8 cellular contexts compared by ENCODE assay signal in genomic region chr9:107172160-107172978, GRCh38.
A peak's percentile ranks its signal among the peaks of the same experiment; 100 is the strongest.
DNase-seq lines count a peak whose midpoint lies in the region; ATAC-seq, FAIRE-seq and TF ChIP-seq lines count a peak whose summit lies in the region.

No MANE protein-coding gene starts in this region.

- H3K27me3 Mint-ChIP-seq in GM23338 (ENCODE audit: insufficient read depth, low read depth, poor library complexity) (peaks cover 4% of the 10 kb centered on the region), osteocyte (ENCODE audit: unreplicated experiment) (no peaks in the 10 kb centered on the region)

- H3K9me2 ChIP-seq in GM23338 (ENCODE audit: insufficient read depth) (no peaks in the 10 kb centered on the region), Karpas-422 (replicated peaks; ENCODE audit: insufficient read depth, low read length) (no peaks in the 10 kb centered on the region)

- no peak overlapping the region for H3K27ac Mint-ChIP-seq in GM23338
- no peak overlapping the region for H3K27ac Mint-ChIP-seq in osteocyte (ENCODE audit: unreplicated experiment)

- H3K79me2 ChIP-seq in GM23338 (replicated peaks; ENCODE audit: insufficient read depth) (no peaks in the 10 kb centered on the region), Karpas-422 (ENCODE audit: low read length) (no peaks in the 10 kb centered on the region)

- DNase-seq in GM03348 (ENCODE audit: low spot score) (peak; percentile 83), GM23338 (ENCODE audit: low spot score) (peak; percentile 82), Karpas-422 (peak; percentile 90), RCC 7860 (ENCODE audit: low spot score) (peak; percentile 59), foreskin keratinocyte (peak in 1 of 2 donors; percentile 66), osteocyte (ENCODE audit: extremely low spot score, unreplicated experiment) (peak; percentile 88), upper lobe of right lung (peak; percentile 71)
- peak; percentile 10 for DNase-seq in activated T-helper 9 cell treated with anti-CD3 and anti-CD28 coated beads, Interleukin-2, amount 50 U/mL, for 16 hours (ENCODE audit: low read depth)

- no peak overlapping the region for H3K4me3 Mint-ChIP-seq in GM23338
- H3K4me3 Mint-ChIP-seq in osteocyte (ENCODE audit: unreplicated experiment): no peak overlapping the region

- ATAC-seq in GM23338 (peak; percentile 94), foreskin keratinocyte (peak; percentile 76), upper lobe of right lung (peak; percentile 89)

- H2AFZ ChIP-seq in GM23338 (no peak overlapping the region), Karpas-422 (ENCODE audit: low read length) (no peak overlapping the region)

- no peaks in the 10 kb centered on the region; the same call in 2 of the 3 replicates for H3K36me3 Mint-ChIP-seq in GM23338 (ENCODE audit: low read depth)
- H3K36me3 Mint-ChIP-seq in osteocyte (ENCODE audit: unreplicated experiment): no peaks in the 10 kb centered on the region

- TF ChIP-seq CTCF in GM23338 (conservative IDR thresholded peaks at IDR 0.05; ENCODE audit: low read depth in 2 of 2) (peak; percentile 96 to 97), foreskin keratinocyte (conservative IDR thresholded peaks at IDR 0.05) (peak; percentile 90), osteocyte (IDR thresholded peaks at IDR 0.05) (peak; percentile 93), upper lobe of right lung (IDR thresholded peaks at IDR 0.05) (peak; percentile 94)

- H3K4me1 Mint-ChIP-seq in GM23338 (peaks cover 15% of the 10 kb centered on the region), osteocyte (ENCODE audit: unreplicated experiment) (peaks cover 19% of the 10 kb centered on the region)

- no peak overlapping the region for H3K27ac ChIP-seq in GM23338 (ENCODE audit: low read depth)
- no peak overlapping the region for H3K27ac ChIP-seq in Karpas-422 (ENCODE audit: low read length)
- H3K27ac ChIP-seq in foreskin keratinocyte: no peak overlapping the region
- H3K27ac ChIP-seq in upper lobe of right lung: no peak overlapping the region

- H3K36me3 ChIP-seq in GM23338 (ENCODE audit: insufficient read depth) (no peaks in the 10 kb centered on the region), Karpas-422 (ENCODE audit: insufficient read depth, low read length) (no peaks in the 10 kb centered on the region), upper lobe of right lung (no peaks in the 10 kb centered on the region)

- H4K20me1 ChIP-seq in GM23338 (replicated peaks; ENCODE audit: insufficient read depth): no peaks in the 10 kb centered on the region
- H4K20me1 ChIP-seq in Karpas-422 (ENCODE audit: insufficient read depth, low read depth, low read length): no peaks in the 10 kb centered on the region

- H3K9ac ChIP-seq in Karpas-422 (ENCODE audit: low read length): no peak overlapping the region

- H3K9me3 Mint-ChIP-seq in GM23338 (no peaks in the 10 kb centered on the region), osteocyte (ENCODE audit: unreplicated experiment) (no peaks in the 10 kb centered on the region)

- H3K4me2 ChIP-seq in GM23338: no peak overlapping the region
- no peak overlapping the region for H3K4me2 ChIP-seq in Karpas-422 (ENCODE audit: low read depth, low read length, poor library complexity, severe bottlenecking)

- no peaks in the 10 kb centered on the region for H3K27me3 ChIP-seq in GM23338 (ENCODE audit: insufficient read depth)
- H3K27me3 ChIP-seq in Karpas-422 (ENCODE audit: low read length): no peaks in the 10 kb centered on the region
- H3K27me3 ChIP-seq in foreskin keratinocyte: no peaks in the 10 kb centered on the region
- peaks cover 4% of the 10 kb centered on the region for H3K27me3 ChIP-seq in upper lobe of right lung

- H3K9me3 ChIP-seq in Karpas-422 (ENCODE audit: low read length) (no peaks in the 10 kb centered on the region), upper lobe of right lung (no peaks in the 10 kb centered on the region)

- H3K4me3 ChIP-seq in GM23338 (no peak overlapping the region), Karpas-422 (ENCODE audit: low read length) (no peak overlapping the region), upper lobe of right lung (no peak overlapping the region)

- peak; percentile 75 for FAIRE-seq in RCC 7860 (lab: Jason Lieb, UNC)

- H3K4me1 ChIP-seq in GM23338 (ENCODE audit: insufficient read depth) (peaks cover 8% of the 10 kb centered on the region), Karpas-422 (ENCODE audit: low read length) (no peaks in the 10 kb centered on the region), foreskin keratinocyte (no peaks in the 10 kb centered on the region), upper lobe of right lung (peaks cover 8% of the 10 kb centered on the region)

- intact Hi-C loops in upper lobe of right lung (cut with DNase I): no loop called here

- no peaks in the 10 kb centered on the region for H3F3A ChIP-seq in GM23338 (replicated peaks; ENCODE audit: low read depth)

TF ChIP-seq in GM23338, 12 proteins besides CTCF, POLR2A, EP300 and RAD21 (continues in another document):
- TF ChIP-seq STAT1 (IDR thresholded peaks at IDR 0.05; ENCODE audit: unreplicated experiment) (no peak), ETS1 (IDR thresholded peaks at IDR 0.05) (no peak), EZH2phosphoT487 (IDR thresholded peaks at IDR 0.05; ENCODE audit: unreplicated experiment) (no peak), EZH2 (IDR thresholded peaks at IDR 0.05; ENCODE audit: low read depth, unreplicated experiment) (no peak), NANOG (IDR thresholded peaks at IDR 0.05; ENCODE audit: borderline replicate concordance) (no peak), JUNB (IDR thresholded peaks at IDR 0.05; ENCODE audit: unreplicated experiment) (no peak), ZNF114 (CRISPR knock-in tag; IDR thresholded peaks at IDR 0.05) (no peak), ZNF331 (CRISPR knock-in tag; IDR thresholded peaks at IDR 0.05; ENCODE audit: low read depth) (no peak), CREB1 (CRISPR knock-in tag; IDR thresholded peaks at IDR 0.05; ENCODE audit: low read depth) (no peak)
- TF ChIP-seq, protein P1, sequence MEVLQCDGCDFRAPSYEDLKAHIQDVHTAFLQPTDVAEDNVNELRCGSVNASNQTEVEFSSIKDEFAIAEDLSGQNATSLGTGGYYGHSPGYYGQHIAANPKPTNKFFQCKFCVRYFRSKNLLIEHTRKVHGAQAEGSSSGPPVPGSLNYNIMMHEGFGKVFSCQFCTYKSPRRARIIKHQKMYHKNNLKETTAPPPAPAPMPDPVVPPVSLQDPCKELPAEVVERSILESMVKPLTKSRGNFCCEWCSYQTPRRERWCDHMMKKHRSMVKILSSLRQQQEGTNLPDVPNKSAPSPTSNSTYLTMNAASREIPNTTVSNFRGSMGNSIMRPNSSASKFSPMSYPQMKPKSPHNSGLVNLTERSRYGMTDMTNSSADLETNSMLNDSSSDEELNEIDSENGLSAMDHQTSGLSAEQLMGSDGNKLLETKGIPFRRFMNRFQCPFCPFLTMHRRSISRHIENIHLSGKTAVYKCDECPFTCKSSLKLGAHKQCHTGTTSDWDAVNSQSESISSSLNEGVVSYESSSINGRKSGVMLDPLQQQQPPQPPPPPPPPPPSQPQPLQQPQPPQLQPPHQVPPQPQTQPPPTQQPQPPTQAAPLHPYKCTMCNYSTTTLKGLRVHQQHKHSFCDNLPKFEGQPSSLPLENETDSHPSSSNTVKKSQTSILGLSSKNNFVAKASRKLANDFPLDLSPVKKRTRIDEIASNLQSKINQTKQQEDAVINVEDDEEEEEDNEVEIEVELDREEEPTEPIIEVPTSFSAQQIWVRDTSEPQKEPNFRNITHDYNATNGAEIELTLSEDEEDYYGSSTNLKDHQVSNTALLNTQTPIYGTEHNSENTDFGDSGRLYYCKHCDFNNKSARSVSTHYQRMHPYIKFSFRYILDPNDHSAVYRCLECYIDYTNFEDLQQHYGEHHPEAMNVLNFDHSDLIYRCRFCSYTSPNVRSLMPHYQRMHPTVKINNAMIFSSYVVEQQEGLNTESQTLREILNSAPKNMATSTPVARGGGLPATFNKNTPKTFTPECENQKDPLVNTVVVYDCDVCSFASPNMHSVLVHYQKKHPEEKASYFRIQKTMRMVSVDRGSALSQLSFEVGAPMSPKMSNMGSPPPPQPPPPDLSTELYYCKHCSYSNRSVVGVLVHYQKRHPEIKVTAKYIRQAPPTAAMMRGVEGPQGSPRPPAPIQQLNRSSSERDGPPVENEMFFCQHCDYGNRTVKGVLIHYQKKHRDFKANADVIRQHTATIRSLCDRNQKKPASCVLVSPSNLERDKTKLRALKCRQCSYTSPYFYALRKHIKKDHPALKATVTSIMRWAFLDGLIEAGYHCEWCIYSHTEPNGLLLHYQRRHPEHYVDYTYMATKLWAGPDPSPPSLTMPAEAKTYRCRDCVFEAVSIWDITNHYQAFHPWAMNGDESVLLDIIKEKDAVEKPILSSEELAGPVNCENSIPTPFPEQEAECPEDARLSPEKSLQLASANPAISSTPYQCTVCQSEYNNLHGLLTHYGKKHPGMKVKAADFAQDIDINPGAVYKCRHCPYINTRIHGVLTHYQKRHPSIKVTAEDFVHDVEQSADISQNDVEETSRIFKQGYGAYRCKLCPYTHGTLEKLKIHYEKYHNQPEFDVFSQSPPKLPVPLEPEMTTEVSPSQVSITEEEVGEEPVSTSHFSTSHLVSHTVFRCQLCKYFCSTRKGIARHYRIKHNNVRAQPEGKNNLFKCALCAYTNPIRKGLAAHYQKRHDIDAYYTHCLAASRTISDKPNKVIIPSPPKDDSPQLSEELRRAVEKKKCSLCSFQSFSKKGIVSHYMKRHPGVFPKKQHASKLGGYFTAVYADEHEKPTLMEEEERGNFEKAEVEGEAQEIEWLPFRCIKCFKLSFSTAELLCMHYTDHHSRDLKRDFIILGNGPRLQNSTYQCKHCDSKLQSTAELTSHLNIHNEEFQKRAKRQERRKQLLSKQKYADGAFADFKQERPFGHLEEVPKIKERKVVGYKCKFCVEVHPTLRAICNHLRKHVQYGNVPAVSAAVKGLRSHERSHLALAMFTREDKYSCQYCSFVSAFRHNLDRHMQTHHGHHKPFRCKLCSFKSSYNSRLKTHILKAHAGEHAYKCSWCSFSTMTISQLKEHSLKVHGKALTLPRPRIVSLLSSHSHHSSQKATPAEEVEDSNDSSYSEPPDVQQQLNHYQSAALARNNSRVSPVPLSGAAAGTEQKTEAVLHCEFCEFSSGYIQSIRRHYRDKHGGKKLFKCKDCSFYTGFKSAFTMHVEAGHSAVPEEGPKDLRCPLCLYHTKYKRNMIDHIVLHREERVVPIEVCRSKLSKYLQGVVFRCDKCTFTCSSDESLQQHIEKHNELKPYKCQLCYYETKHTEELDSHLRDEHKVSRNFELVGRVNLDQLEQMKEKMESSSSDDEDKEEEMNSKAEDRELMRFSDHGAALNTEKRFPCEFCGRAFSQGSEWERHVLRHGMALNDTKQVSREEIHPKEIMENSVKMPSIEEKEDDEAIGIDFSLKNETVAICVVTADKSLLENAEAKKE (CRISPR knock-in tag; IDR thresholded peaks at IDR 0.05): no peak
